21 cellular contexts compared by ENCODE assay signal in genomic region chr5:135047347-135047695, GRCh38. TPM values are rescaled to one million over a fixed set of nuclear protein-coding genes. Genes with fewer than 3 reads are reported as not detected.
"Had no signal": no experiment of that assay in that cellular context is flagged by ENCODE, and none has a peak within 500 bp of the region (broad histone marks: within the 10 kb centered on the region; RNA-seq: fewer than 3 reads in every experiment).

No MANE protein-coding gene starts in this region.

- H3K36me3 ChIP-seq: breast epithelium, heart left ventricle, left ventricle myocardium inferior had no signal

- H3K4me1 ChIP-seq: breast epithelium, testis had no signal

- H3K4me3 ChIP-seq: breast epithelium, coronary artery, heart left ventricle, left ventricle myocardium inferior, testis had no signal

- ATAC-seq: heart left ventricle, sciatic nerve, T-helper 17 cell had no signal

- H3K9me3 ChIP-seq: breast epithelium, heart left ventricle, left ventricle myocardium inferior, testis had no signal

- H3K9me3 Mint-ChIP-seq: activated CD4-positive, alpha-beta memory T cell treated with anti-CD3 and anti-CD28 coated beads for 36 hours; activated naive CD8-positive, alpha-beta T cell treated with anti-CD3 and anti-CD28 coated beads for 36 hours; type B pancreatic cell had no signal

- H3K27ac ChIP-seq: breast epithelium, coronary artery, heart left ventricle, left ventricle myocardium inferior, testis had no signal

- H3K27ac Mint-ChIP-seq: activated CD4-positive, alpha-beta memory T cell treated with anti-CD3 and anti-CD28 coated beads for 36 hours; activated naive CD8-positive, alpha-beta T cell treated with anti-CD3 and anti-CD28 coated beads for 36 hours; T-helper 17 cell; type B pancreatic cell had no signal

- H3K4me3 Mint-ChIP-seq: activated CD4-positive, alpha-beta memory T cell treated with anti-CD3 and anti-CD28 coated beads for 36 hours; activated naive CD8-positive, alpha-beta T cell treated with anti-CD3 and anti-CD28 coated beads for 36 hours; naive B cell; T-helper 17 cell; type B pancreatic cell had no signal

- DNase-seq: activated CD4-positive, alpha-beta memory T cell treated with anti-CD3 and anti-CD28 coated beads for 36 hours; activated CD4-positive, alpha-beta T cell treated with anti-CD3 and anti-CD28 coated beads for 48 hours; activated CD4-positive, CD25-positive, alpha-beta regulatory T cell; activated naive CD4-positive, alpha-beta T cell treated with Interleukin-2 at 50 U/mL for 16 hours; activated naive CD8-positive, alpha-beta T cell treated with anti-CD3 and anti-CD28 coated beads for 36 hours; activated T-cell treated with anti-CD3 and anti-CD28 coated beads, Interleukin-2, amount 50 U/mL, for 48 hours; kidney glomerular epithelial cell; left ventricle myocardium inferior; naive B cell; occipital lobe; stimulated activated CD4-positive, alpha-beta T cell treated with anti-CD3 and anti-CD28 coated beads, Interleukin-2, amount 100 ng/mL, for 48 hours; stimulated activated naive CD4-positive, alpha-beta T cell; SW 1271; T-helper 17 cell; testis had no signal

- H3K4me1 Mint-ChIP-seq: activated naive CD8-positive, alpha-beta T cell treated with anti-CD3 and anti-CD28 coated beads for 36 hours had no signal

- H3K36me3 Mint-ChIP-seq: activated CD4-positive, alpha-beta memory T cell treated with anti-CD3 and anti-CD28 coated beads for 36 hours; activated naive CD8-positive, alpha-beta T cell treated with anti-CD3 and anti-CD28 coated beads for 36 hours; type B pancreatic cell had no signal

- H3K27me3 ChIP-seq: testis had no signal

RNA-seq across cellular contexts. Expression of gene PITX1, which starts 13.3 kb away (rescaled TPM):
- total RNA-seq: activated naive CD8-positive, alpha-beta T cell treated with anti-CD3 and anti-CD28 coated beads for 36 hours; left ventricle myocardium inferior; occipital lobe; T-helper 17 cell had no signal
- polyA plus RNA-seq: neural cell had no signal
